ENCODE assay signal across 12 cellular contexts in the genomic region with DNA sequence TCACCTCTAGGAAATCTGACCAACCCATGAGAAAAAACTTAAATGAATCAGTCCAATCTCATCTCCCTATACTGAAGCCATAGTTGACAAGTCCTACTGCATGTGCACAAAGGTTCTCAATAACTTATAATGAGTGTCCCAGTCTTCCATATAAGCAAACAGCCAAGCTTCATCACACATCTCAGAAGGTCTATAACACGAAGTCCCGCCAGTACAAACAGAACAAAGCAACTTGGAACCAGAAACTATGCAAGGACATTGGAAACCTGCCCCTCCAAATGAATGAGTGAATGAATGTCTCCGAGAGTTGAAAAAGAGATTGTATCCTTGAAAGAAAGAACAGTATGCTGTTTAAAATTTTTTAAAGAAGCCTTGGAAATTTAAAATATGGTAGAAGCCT.
"Had no signal": no experiment of that assay in that cellular context is flagged by ENCODE, and none has a peak within 500 bp of the region (broad histone marks: within the 10 kb centered on the region; RNA-seq: fewer than 3 reads in every experiment).

No MANE protein-coding gene starts in this region.

- H3K27ac ChIP-seq: stomach had no signal

- DNase-seq: activated CD4-positive, alpha-beta T cell treated with anti-CD3 and anti-CD28 coated beads, Interleukin-2, amount 50 U/mL, for 4 hours; activated T-cell treated with anti-CD3 and anti-CD28 coated beads, Interleukin-2, amount 50 U/mL, for 1 hour; amygdala; effector CD8-positive, alpha-beta T cell; hippocampal formation; left colon; occipital lobe; stimulated activated CD4-positive, alpha-beta T cell treated with anti-CD3 and anti-CD28 coated beads, Interleukin-15, amount 100 ng/mL, for 24 hours; stimulated activated CD4-positive, alpha-beta T cell treated with anti-CD3 and anti-CD28 coated beads, Interleukin-4, amount 100 ng/mL, for 24 hours; stomach had no signal

- H3K27me3 ChIP-seq: stomach had no signal

- ATAC-seq: activated CD4-positive, CD25-positive, alpha-beta regulatory T cell treated with anti-CD3 and anti-CD28 coated beads, Interleukin-2, amount 50 U/mL, for 24 hours; left colon had no signal

- H3K4me3 ChIP-seq: coronary artery, stomach had no signal
